In genomic region chr20:59031326-59032022, GRCh38 we compare ENCODE assay signal across 8 cellular contexts. TPM values are rescaled to one million over a fixed set of nuclear protein-coding genes. Genes with fewer than 3 reads are reported as not detected.
DNase-seq lines count a peak whose midpoint lies in the region; ATAC-seq, FAIRE-seq and TF ChIP-seq lines count a peak whose summit lies in the region.

No MANE protein-coding gene starts in this region.

- peak overlapping the region; percentile 61 for H3K4me3 ChIP-seq in astrocyte of the spinal cord (ENCODE audit: low read depth, low read length)

- DNase-seq in CD4-positive, alpha-beta T cell: no peak
- DNase-seq in HT-29 (ENCODE audit: low spot score) (peak; percentile 51), astrocyte of the spinal cord (ENCODE audit: low read depth, low spot score) (no peak), memory B cell (ENCODE audit: low spot score in 2 of 2) (no peak), frontal cortex (ENCODE audit: low spot score in 2 of 2) (no peak)
- no peak for DNase-seq in activated CD4-positive, CD25-positive, alpha-beta regulatory T cell treated with anti-CD3 and anti-CD28 coated beads, Interleukin-2, amount 50 U/mL, for 72 hours
- DNase-seq in NK-92 treated with Interleukin-12 subunit alpha and Interleukin-12 subunit beta, amount 100 ng/mL, for 24 hours (lab: John Stamatoyannopoulos, UW): no peak

- in situ Hi-C loops in astrocyte of the spinal cord (cut with HindIII; ENCODE audit: low sequenced_read_pairs): no loop called here

- peak overlapping the region; percentile 97 for H3K4me3 Mint-ChIP-seq in CD4-positive, alpha-beta T cell
- peak overlapping the region; percentile 92 for H3K4me3 Mint-ChIP-seq in memory B cell

- no peaks in the 10 kb centered on the region for H3K9me3 ChIP-seq in CD4-positive, alpha-beta T cell (ENCODE audit: control insufficient read depth, low read length)

- ATAC-seq in CD4-positive, alpha-beta T cell (ENCODE audit: poor library complexity): no peak
- ATAC-seq in memory B cell (ENCODE audit: low read depth) (no peak), GM18861 (IDR thresholded peaks at IDR 0.05; ENCODE audit: unreplicated experiment) (no peak)

- FAIRE-seq in frontal cortex (lab: Jason Lieb, UNC): no peak

- peaks cover 88% of the 10 kb centered on the region for H3K36me3 Mint-ChIP-seq in CD4-positive, alpha-beta T cell (ENCODE audit: low read depth)
- H3K36me3 Mint-ChIP-seq in memory B cell: peaks cover 21% of the 10 kb centered on the region

- H3K9me3 Mint-ChIP-seq in CD4-positive, alpha-beta T cell: no peaks in the 10 kb centered on the region
- no peaks in the 10 kb centered on the region for H3K9me3 Mint-ChIP-seq in memory B cell

- H3K4me1 Mint-ChIP-seq in CD4-positive, alpha-beta T cell (ENCODE audit: low read depth): peaks cover 62% of the 10 kb centered on the region
- H3K4me1 Mint-ChIP-seq in memory B cell: peaks cover 27% of the 10 kb centered on the region

- CTCF ChIA-PET in CD4-positive, alpha-beta T cell (lab: Charles Lee): interaction anchor here (0.8 to 2.0 kb wide), 8 partner anchors 13 to 191 kb away, joined by 3 to 5 read pairs (median 4); no protein-coding TSS in a partner anchor

- H3K27ac Mint-ChIP-seq in CD4-positive, alpha-beta T cell: peak overlapping the region; percentile 87
- H3K27ac Mint-ChIP-seq in memory B cell: peak overlapping the region; percentile 83

- no peaks in the 10 kb centered on the region for H3K27me3 ChIP-seq in CD4-positive, alpha-beta T cell (ENCODE audit: control insufficient read depth, insufficient read depth, low read length)

- H3K27me3 Mint-ChIP-seq in CD4-positive, alpha-beta T cell: no peaks in the 10 kb centered on the region
- no peaks in the 10 kb centered on the region for H3K27me3 Mint-ChIP-seq in memory B cell

- intact Hi-C loops in CD4-positive, alpha-beta T cell (cut with DNase I, micrococcal nuclease): loop anchor here (1.0 to 5.0 kb wide), 8 partner anchors 11 to 644 kb away; partner anchors contain the start of genes NELFCD (in 2 of the 2), PRELID3B (in 2 of the 2) and VAPB (in 1 of the 2)

- POLR2A ChIA-PET in CD4-positive, alpha-beta T cell (lab: Charles Lee): interaction anchor here (0.6 to 4.1 kb wide), 31 partner anchors 11 to 407 kb away, joined by 3 to 67 read pairs (median 6); partner anchors contain the start of genes NELFCD, PRELID3B, STX16 and TUBB1

- TF ChIP-seq CTCF in CD4-positive, alpha-beta T cell (IDR thresholded peaks at IDR 0.05): no peak
- TF ChIP-seq CTCF in astrocyte of the spinal cord (IDR thresholded peaks at IDR 0.05; ENCODE audit: low read depth, low read length): no peak

- H3K27ac ChIP-seq in CD4-positive, alpha-beta T cell (ENCODE audit: low read depth, low read length): peak overlapping the region; percentile 86

RNA-seq across cellular contexts. Expression of gene ATP5F1E, which starts 0.7 kb away (rescaled TPM):
- 10 to 100 TPM; 51.1 to 53.1 TPM for total RNA-seq in CD4-positive, alpha-beta T cell
- 45.1 and 47.4 TPM in 2 replicates for total RNA-seq in HT-29 (2014; rRNA removed; shearing (Covaris generic))
- 38.3 TPM for total RNA-seq in frontal cortex

RNA-seq across cellular contexts. Expression of gene PRELID3B, which starts 11.1 kb away (rescaled TPM):
- 10 to 100 TPM; 55.8 to 59.1 TPM for total RNA-seq in CD4-positive, alpha-beta T cell
- total RNA-seq in HT-29 (2014; rRNA removed; shearing (Covaris generic)): 129 and 139 TPM in 2 replicates
- total RNA-seq in frontal cortex: 68.9 TPM

RNA-seq across cellular contexts. Expression of gene TUBB1, which starts 12.2 kb away (rescaled TPM):
- total RNA-seq in CD4-positive, alpha-beta T cell: under 1 TPM; 0.11 to 0.17 TPM
- total RNA-seq in HT-29 (2014; rRNA removed; shearing (Covaris generic)): 0.03 and 0.13 TPM in 2 replicates
- total RNA-seq in frontal cortex: 0.41 TPM

RNA-seq across cellular contexts. Expression of gene CTSZ, which starts 24.4 kb away (rescaled TPM):
- 10 to 100 TPM; 14.7 to 17.7 TPM for total RNA-seq in CD4-positive, alpha-beta T cell
- total RNA-seq in HT-29 (2014; rRNA removed; shearing (Covaris generic)): 420 and 441 TPM in 2 replicates
- total RNA-seq in frontal cortex: 10.6 TPM

RNA-seq across cellular contexts. Expression of gene NELFCD, which starts 50.4 kb away (rescaled TPM):
- total RNA-seq in CD4-positive, alpha-beta T cell: 10 to 100 TPM; 95.7 to 97.0 TPM
- total RNA-seq in HT-29 (2014; rRNA removed; shearing (Covaris generic)): 117 and 134 TPM in 2 replicates
- total RNA-seq in frontal cortex: 45.7 TPM
